Comparison of ENCODE assay signal across 7 cellular contexts in genomic region chr1:31945677-31946076, GRCh38. TPM values are rescaled to one million over a fixed set of nuclear protein-coding genes. Genes with fewer than 3 reads are reported as not detected.
DNase-seq lines count a peak whose midpoint lies in the region; ATAC-seq and TF ChIP-seq lines count a peak whose summit lies in the region.
"Not testable (repeated sequence)": the region's sequence is repeated elsewhere in the genome, so short reads cannot be mapped to it uniquely, and the experiment has no call there.

No MANE protein-coding gene starts in this region.

- not testable (repeated sequence) for H3K4me3 ChIP-seq in CD8-positive, alpha-beta memory T cell (ENCODE audit: low read length); lower lobe of right lung; subcutaneous abdominal adipose tissue (ENCODE audit: low read depth in 1 of 5, low read length in 5 of 5)

- TF ChIP-seq CTCF in lower lobe of right lung (IDR thresholded peaks at IDR 0.05); osteocyte (IDR thresholded peaks at IDR 0.05): not testable (repeated sequence)

- DNase-seq in CD8-positive, alpha-beta memory T cell; T-cell; effector memory CD8-positive, alpha-beta T cell; lower lobe of right lung; osteocyte (ENCODE audit: extremely low spot score, unreplicated experiment): not testable (repeated sequence)

- not testable (repeated sequence) for H3K9me3 ChIP-seq in CD8-positive, alpha-beta memory T cell (ENCODE audit: low read length); lower lobe of right lung; subcutaneous abdominal adipose tissue (ENCODE audit: control insufficient read depth in 5 of 5, low read length in 5 of 5)

- H3K9ac ChIP-seq in subcutaneous abdominal adipose tissue (ENCODE audit: low read length in 5 of 5), result not testable (repeated sequence)

- CTCF ChIA-PET in CD8-positive, alpha-beta memory T cell (lab: Charles Lee), result interaction anchor here (1.1 to 9.1 kb wide), 6 partner anchors 9 to 129 kb away, joined by 4 to 136 read pairs (median 19); partner anchors contain the start of gene SPOCD1
- CTCF ChIA-PET in T-cell (lab: Charles Lee), result interaction anchor here in 1 of 2 donors (1.4 kb wide), 1 partner anchor 156 kb away, joined by 5 read pairs; no protein-coding TSS in a partner anchor

- not testable (repeated sequence) for H3K36me3 ChIP-seq in CD8-positive, alpha-beta memory T cell (ENCODE audit: insufficient read depth, low read length); lower lobe of right lung; subcutaneous abdominal adipose tissue (ENCODE audit: control insufficient read depth in 5 of 5, insufficient read depth in 5 of 5, low read length in 5 of 5)

- peak overlapping the region; percentile 11 to 88 (median 68) for H3K27ac Mint-ChIP-seq in CD8-positive, alpha-beta memory T cell
- H3K27ac Mint-ChIP-seq in T-cell (peak overlapping the region; percentile 69 to 74), osteocyte (ENCODE audit: unreplicated experiment) (peak overlapping the region; percentile 23)
- not testable (repeated sequence) for H3K27ac Mint-ChIP-seq in activated T-helper 17 cell treated with anti-CD3 and anti-CD28 coated beads, Interleukin-2, amount 50 U/mL, for 72 hours
- peak overlapping the region in 1 of 2 donors; percentile 89 for H3K27ac Mint-ChIP-seq in effector memory CD8-positive, alpha-beta T cell

- POLR2A ChIA-PET in CD8-positive, alpha-beta memory T cell (lab: Charles Lee), result interaction anchor here (0.6 to 3.3 kb wide), 5 partner anchors 9 to 1202 kb away, joined by 3 to 22 read pairs (median 3); partner anchors contain the start of gene TMEM39B
- POLR2A ChIA-PET in T-cell (lab: Charles Lee), result interaction anchor here in 1 of 2 donors (0.7 kb wide), 1 partner anchor 8 kb away, joined by 6 read pairs; no protein-coding TSS in a partner anchor

- H3K27me3 ChIP-seq in CD8-positive, alpha-beta memory T cell (ENCODE audit: insufficient read depth, low read length, poor library complexity, severe bottlenecking); lower lobe of right lung (ENCODE audit: low read depth); subcutaneous abdominal adipose tissue (ENCODE audit: control insufficient read depth in 5 of 5, insufficient read depth in 4 of 5, low read length in 5 of 5): not testable (repeated sequence)

- H3K9me3 Mint-ChIP-seq in CD8-positive, alpha-beta memory T cell; T-cell; activated T-helper 17 cell treated with anti-CD3 and anti-CD28 coated beads, Interleukin-2, amount 50 U/mL, for 72 hours; effector memory CD8-positive, alpha-beta T cell; osteocyte (ENCODE audit: unreplicated experiment): not testable (repeated sequence)

- H3K4me1 Mint-ChIP-seq in CD8-positive, alpha-beta memory T cell, result peaks cover 36 to 60% (median 47%) of the 10 kb centered on the region in 3 donors
- H3K4me1 Mint-ChIP-seq in T-cell (peaks cover 43 to 55% (median 46%) of the 10 kb centered on the region in 3 donors), osteocyte (ENCODE audit: unreplicated experiment) (peaks cover 28% of the 10 kb centered on the region)
- H3K4me1 Mint-ChIP-seq in activated T-helper 17 cell treated with anti-CD3 and anti-CD28 coated beads, Interleukin-2, amount 50 U/mL, for 72 hours, result peaks cover 17% of the 10 kb centered on the region
- H3K4me1 Mint-ChIP-seq in effector memory CD8-positive, alpha-beta T cell (ENCODE audit: low read depth in 2 of 2), result peaks cover 29 to 37% of the 10 kb centered on the region in 2 donors

- not testable (repeated sequence) for ATAC-seq in T-cell (replicated peaks in 1 of 4); activated T-helper 17 cell treated with anti-CD3 and anti-CD28 coated beads, Interleukin-2, amount 50 U/mL, for 72 hours (replicated peaks); effector memory CD8-positive, alpha-beta T cell (replicated peaks); lower lobe of right lung

- not testable (repeated sequence) for H3K27me3 Mint-ChIP-seq in CD8-positive, alpha-beta memory T cell; T-cell; activated T-helper 17 cell treated with anti-CD3 and anti-CD28 coated beads, Interleukin-2, amount 50 U/mL, for 72 hours; effector memory CD8-positive, alpha-beta T cell; osteocyte (ENCODE audit: unreplicated experiment)

- not testable (repeated sequence) for H3K36me3 Mint-ChIP-seq in CD8-positive, alpha-beta memory T cell; T-cell; activated T-helper 17 cell treated with anti-CD3 and anti-CD28 coated beads, Interleukin-2, amount 50 U/mL, for 72 hours (ENCODE audit: low read depth); effector memory CD8-positive, alpha-beta T cell (ENCODE audit: insufficient read depth); osteocyte (ENCODE audit: unreplicated experiment)

- intact Hi-C loops in lower lobe of right lung (cut with DNase I), result not testable (repeated sequence)

- peak overlapping the region; percentile 18 for H3K27ac ChIP-seq in CD8-positive, alpha-beta memory T cell (ENCODE audit: low read depth, low read length)
- peak overlapping the region; percentile 99 for H3K27ac ChIP-seq in lower lobe of right lung
- peak overlapping the region; percentile 99 for H3K27ac ChIP-seq in subcutaneous abdominal adipose tissue (ENCODE audit: low read depth, low read length)

- peaks cover 47% of the 10 kb centered on the region for H3K4me1 ChIP-seq in CD8-positive, alpha-beta memory T cell (ENCODE audit: insufficient read depth, low read length)
- peaks cover 46% of the 10 kb centered on the region for H3K4me1 ChIP-seq in lower lobe of right lung
- peaks cover 2 to 33% (median 29%) of the 10 kb centered on the region in 5 donors for H3K4me1 ChIP-seq in subcutaneous abdominal adipose tissue (ENCODE audit: control insufficient read depth in 5 of 5, insufficient read depth in 5 of 5, low read length in 5 of 5)

- H3K4me3 Mint-ChIP-seq in CD8-positive, alpha-beta memory T cell, result peak overlapping the region; percentile 41 to 91 (median 74)
- H3K4me3 Mint-ChIP-seq in T-cell, result peak overlapping the region; percentile 46 to 84 (median 49)
- peak overlapping the region; percentile 39 for H3K4me3 Mint-ChIP-seq in activated T-helper 17 cell treated with anti-CD3 and anti-CD28 coated beads, Interleukin-2, amount 50 U/mL, for 72 hours
- peak overlapping the region; percentile 38 to 46 for H3K4me3 Mint-ChIP-seq in effector memory CD8-positive, alpha-beta T cell
- H3K4me3 Mint-ChIP-seq in osteocyte (ENCODE audit: unreplicated experiment), result not testable (repeated sequence)

RNA-seq across cellular contexts. Expression of gene PTP4A2, which starts 7.5 kb away (rescaled TPM):
- 100 to 1,000 TPM; 339 to 368 TPM for total RNA-seq in CD8-positive, alpha-beta memory T cell
- polyA plus RNA-seq in CD8-positive, alpha-beta memory T cell, result 598 TPM
- 100 to 1,000 TPM; 187 to 341 (median 224) TPM for total RNA-seq in T-cell
- total RNA-seq in activated T-helper 17 cell treated with anti-CD3 and anti-CD28 coated beads, Interleukin-2, amount 50 U/mL, for 72 hours, result 100 to 1,000 TPM; 285 to 351 TPM
- 205 TPM for total RNA-seq in lower lobe of right lung
- total RNA-seq in osteocyte, result 142 and 157 TPM in 2 replicates

Comparison
In these comparisons a context has a peak if more than half of its experiments do, and no peak if none do; other contexts are left out.
1. H3K27ac ChIP-seq: peak in every context shown above with its lines; median percentile 99 in lower lobe of right lung; 99 in subcutaneous abdominal adipose tissue; 18 in CD8-positive, alpha-beta memory T cell.